8 cellular contexts compared by ENCODE assay signal in the genomic region with DNA sequence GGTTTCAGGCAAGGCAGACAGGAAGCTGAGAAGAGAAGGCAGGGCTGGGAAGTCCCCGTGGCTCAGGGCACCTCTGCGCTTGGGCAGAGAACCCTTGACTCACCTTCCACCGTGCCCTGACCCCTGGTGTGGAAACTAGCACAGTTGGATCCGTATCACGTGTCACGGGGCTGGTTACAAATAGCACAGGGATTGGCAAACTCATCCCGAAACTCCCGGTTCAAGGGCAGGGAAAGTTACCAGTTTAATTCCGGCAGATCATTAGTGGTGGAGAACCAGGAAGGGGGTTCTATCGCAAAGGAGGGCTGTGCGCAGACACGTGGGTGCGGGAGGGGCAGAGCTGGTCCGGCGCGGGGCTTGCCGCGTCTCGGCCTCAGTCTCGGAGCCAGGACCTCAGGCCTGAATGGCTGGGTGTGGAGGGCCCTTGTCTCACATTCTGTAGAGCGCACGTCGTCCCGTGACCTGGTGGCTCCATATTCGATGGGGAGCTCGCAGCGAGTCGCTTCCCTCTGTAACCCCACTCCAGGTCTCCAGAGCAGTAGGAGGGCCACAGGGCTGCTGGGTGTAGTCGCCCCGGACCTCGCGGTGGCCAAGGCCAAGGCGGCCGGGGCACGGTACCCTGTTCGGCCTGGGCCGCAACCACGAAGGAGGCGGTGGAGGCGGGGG. TPM values are rescaled to one million over a fixed set of nuclear protein-coding genes. Genes with fewer than 3 reads are reported as not detected.
DNase-seq lines count a peak whose midpoint lies in the region; ATAC-seq and TF ChIP-seq lines count a peak whose summit lies in the region.

No MANE protein-coding gene starts in this region.

- H3K36me3 Mint-ChIP-seq in CD8-positive, alpha-beta memory T cell: peaks cover 0 to 2% (median 0%) of the 10 kb centered on the region in 3 donors
- H3K36me3 Mint-ChIP-seq in activated CD4-positive, alpha-beta memory T cell treated with anti-CD3 and anti-CD28 coated beads, Interleukin-2, amount 10 ng/mL, durations not matched to agents 7 days and 5 days (ENCODE audit: low read depth): peaks cover 3% of the 10 kb centered on the region
- peaks cover 17% of the 10 kb centered on the region for H3K36me3 Mint-ChIP-seq in osteocyte (ENCODE audit: unreplicated experiment)

- WGBS in heart right ventricle, 2 donors: 24 to 31% methylated on average over 40 of the region's 40 CpGs

- H3K4me3 ChIP-seq in CD8-positive, alpha-beta memory T cell (ENCODE audit: low read length): no peak overlapping the region
- H3K4me3 ChIP-seq in heart right ventricle: peak overlapping the region in 9 of 10 donors; percentile 36 to 57 (median 51)

- ATAC-seq in heart right ventricle (peak in 2 of 8 donors; percentile 30 to 49), HG02759 (IDR thresholded peaks at IDR 0.05; ENCODE audit: unreplicated experiment) (no peak)

- H3K27ac ChIP-seq in CD8-positive, alpha-beta memory T cell (ENCODE audit: low read depth, low read length): no peak overlapping the region
- no peak overlapping the region for H3K27ac ChIP-seq in heart right ventricle

- H3K4me1 ChIP-seq in CD8-positive, alpha-beta memory T cell (ENCODE audit: insufficient read depth, low read length): peaks cover 11% of the 10 kb centered on the region
- H3K4me1 ChIP-seq in heart right ventricle: peaks cover 0 to 25% (median 11%) of the 10 kb centered on the region in 9 donors

- intact Hi-C loops in heart right ventricle (cut with DNase I): no loop called here

- peak overlapping the region; percentile 59 to 94 (median 87) for H3K4me3 Mint-ChIP-seq in CD8-positive, alpha-beta memory T cell
- peak overlapping the region; percentile 10 for H3K4me3 Mint-ChIP-seq in activated CD4-positive, alpha-beta memory T cell treated with anti-CD3 and anti-CD28 coated beads, Interleukin-2, amount 10 ng/mL, durations not matched to agents 7 days and 5 days
- peak overlapping the region; percentile 70 for H3K4me3 Mint-ChIP-seq in osteocyte (ENCODE audit: unreplicated experiment)

- TF ChIP-seq CTCF in heart right ventricle (IDR thresholded peaks at IDR 0.05) (no peak), osteocyte (IDR thresholded peaks at IDR 0.05) (no peak)

- peaks cover 32 to 46% (median 35%) of the 10 kb centered on the region in 3 donors for H3K4me1 Mint-ChIP-seq in CD8-positive, alpha-beta memory T cell
- peaks cover 29% of the 10 kb centered on the region for H3K4me1 Mint-ChIP-seq in activated CD4-positive, alpha-beta memory T cell treated with anti-CD3 and anti-CD28 coated beads, Interleukin-2, amount 10 ng/mL, durations not matched to agents 7 days and 5 days
- peaks cover 83% of the 10 kb centered on the region for H3K4me1 Mint-ChIP-seq in osteocyte (ENCODE audit: unreplicated experiment)

- H3K27ac Mint-ChIP-seq in CD8-positive, alpha-beta memory T cell: peak overlapping the region; percentile 14 to 96 (median 90)
- no peak overlapping the region for H3K27ac Mint-ChIP-seq in activated CD4-positive, alpha-beta memory T cell treated with anti-CD3 and anti-CD28 coated beads, Interleukin-2, amount 10 ng/mL, durations not matched to agents 7 days and 5 days
- H3K27ac Mint-ChIP-seq in osteocyte (ENCODE audit: unreplicated experiment): peak overlapping the region; percentile 71

- peak in 1 of 5 donors; percentile 42 for DNase-seq in CD8-positive, alpha-beta memory T cell
- no peak for DNase-seq in activated CD4-positive, alpha-beta memory T cell treated with anti-CD3 and anti-CD28 coated beads, Interleukin-2, amount 10 ng/mL, durations not matched to agents 7 days and 5 days
- no peak for DNase-seq in heart right ventricle
- peak; percentile 80 for DNase-seq in osteocyte (ENCODE audit: extremely low spot score, unreplicated experiment)
- no peak for DNase-seq in activated gamma-delta T cell treated with Interleukin-2 at 50 U/mL for 16 hours
- DNase-seq in activated effector memory CD4-positive, alpha-beta T cell treated with anti-CD3 and anti-CD28 coated beads, Interleukin-2, amount 50 U/mL, for 16 hours: no peak
- DNase-seq in NCI-H1105 (lab: John Stamatoyannopoulos, UW): no peak

- H3K36me3 ChIP-seq in CD8-positive, alpha-beta memory T cell (ENCODE audit: insufficient read depth, low read length): no peaks in the 10 kb centered on the region
- H3K36me3 ChIP-seq in heart right ventricle: no peaks in the 10 kb centered on the region

- peaks cover 7% of the 10 kb centered on the region for H3K27me3 ChIP-seq in CD8-positive, alpha-beta memory T cell (ENCODE audit: insufficient read depth, low read length, poor library complexity, severe bottlenecking)
- peaks cover 0 to 72% (median 47%) of the 10 kb centered on the region in 7 donors for H3K27me3 ChIP-seq in heart right ventricle

- CTCF ChIA-PET in CD8-positive, alpha-beta memory T cell (lab: Charles Lee): no interaction called here
- CTCF ChIA-PET in activated CD4-positive, alpha-beta memory T cell treated with anti-CD3 and anti-CD28 coated beads, Interleukin-2, amount 10 ng/mL, durations not matched to agents 7 days and 5 days (lab: Charles Lee): no interaction called here

- H3K27me3 Mint-ChIP-seq in CD8-positive, alpha-beta memory T cell: peaks cover 36 to 60% of the 10 kb centered on the region in 2 donors
- H3K27me3 Mint-ChIP-seq in activated CD4-positive, alpha-beta memory T cell treated with anti-CD3 and anti-CD28 coated beads, Interleukin-2, amount 10 ng/mL, durations not matched to agents 7 days and 5 days: peaks cover 74% of the 10 kb centered on the region
- no peaks in the 10 kb centered on the region for H3K27me3 Mint-ChIP-seq in osteocyte (ENCODE audit: unreplicated experiment)

- peaks cover 0 to 2% (median 0%) of the 10 kb centered on the region in 5 donors for H3K9me3 Mint-ChIP-seq in CD8-positive, alpha-beta memory T cell
- no peaks in the 10 kb centered on the region for H3K9me3 Mint-ChIP-seq in activated CD4-positive, alpha-beta memory T cell treated with anti-CD3 and anti-CD28 coated beads, Interleukin-2, amount 10 ng/mL, durations not matched to agents 7 days and 5 days
- no peaks in the 10 kb centered on the region for H3K9me3 Mint-ChIP-seq in osteocyte (ENCODE audit: unreplicated experiment)

- POLR2A ChIA-PET in CD8-positive, alpha-beta memory T cell (lab: Charles Lee): no interaction called here
- POLR2A ChIA-PET in activated CD4-positive, alpha-beta memory T cell treated with anti-CD3 and anti-CD28 coated beads, Interleukin-2, amount 10 ng/mL, durations not matched to agents 7 days and 5 days (lab: Charles Lee): no interaction called here

- H3K9me3 ChIP-seq in CD8-positive, alpha-beta memory T cell (ENCODE audit: low read length): no peaks in the 10 kb centered on the region
- H3K9me3 ChIP-seq in heart right ventricle: peaks cover 0 to 10% (median 0%) of the 10 kb centered on the region in 11 donors

RNA-seq across cellular contexts. Expression of a gene that starts 0.8 kb away (rescaled TPM):
- not detected for total RNA-seq in CD8-positive, alpha-beta memory T cell
- 14.1 TPM for polyA plus RNA-seq in CD8-positive, alpha-beta memory T cell
- not detected for total RNA-seq in activated CD4-positive, alpha-beta memory T cell treated with anti-CD3 and anti-CD28 coated beads, Interleukin-2, amount 10 ng/mL, durations not matched to agents 7 days and 5 days
- total RNA-seq in heart right ventricle (not detected), osteocyte (31.8 and 38.1 TPM in 2 replicates)
- under 1 TPM in 1 of 2 donors, not detected in 1; 0.03 TPM for polyA plus RNA-seq in heart right ventricle

RNA-seq across cellular contexts. Expression of a gene that starts 53.4 kb away (rescaled TPM):
- not detected for total RNA-seq in CD8-positive, alpha-beta memory T cell
- not detected for polyA plus RNA-seq in CD8-positive, alpha-beta memory T cell
- total RNA-seq in activated CD4-positive, alpha-beta memory T cell treated with anti-CD3 and anti-CD28 coated beads, Interleukin-2, amount 10 ng/mL, durations not matched to agents 7 days and 5 days: not detected
- total RNA-seq in heart right ventricle (not detected), osteocyte (not detected in 2 replicates)
- polyA plus RNA-seq in heart right ventricle: not detected

Comparison
In these comparisons a context has a peak if more than half of its experiments do, and no peak if none do; other contexts are left out.
1. H3K4me3 Mint-ChIP-seq: peak in every context shown above with its lines; median percentile 87 in CD8-positive, alpha-beta memory T cell; 70 in osteocyte; 10 in activated CD4-positive, alpha-beta memory T cell treated with anti-CD3 and anti-CD28 coated beads, Interleukin-2, amount 10 ng/mL, durations not matched to agents 7 days and 5 days.
2. RNA of a gene that starts 0.8 kb away (total RNA-seq): 31.8 to 38.1 TPM in osteocyte; not detected in heart right ventricle, not detected in CD8-positive, alpha-beta memory T cell and not detected in activated CD4-positive, alpha-beta memory T cell treated with anti-CD3 and anti-CD28 coated beads, Interleukin-2, amount 10 ng/mL, durations not matched to agents 7 days and 5 days; every median in the first group is over 10 times any median in the second.